1 cellular context compared by ENCODE assay signal in genomic region chr12:124609041-124609984, GRCh38.
TF ChIP-seq lines count a peak whose summit lies in the region.

No MANE protein-coding gene starts in this region.

TF ChIP-seq in GM23338, 12 proteins besides CTCF, POLR2A, EP300 and RAD21 (continued from another document):
- no peak for TF ChIP-seq ZNF462 (CRISPR knock-in tag; IDR thresholded peaks at IDR 0.05)
- TF ChIP-seq, protein P1, sequence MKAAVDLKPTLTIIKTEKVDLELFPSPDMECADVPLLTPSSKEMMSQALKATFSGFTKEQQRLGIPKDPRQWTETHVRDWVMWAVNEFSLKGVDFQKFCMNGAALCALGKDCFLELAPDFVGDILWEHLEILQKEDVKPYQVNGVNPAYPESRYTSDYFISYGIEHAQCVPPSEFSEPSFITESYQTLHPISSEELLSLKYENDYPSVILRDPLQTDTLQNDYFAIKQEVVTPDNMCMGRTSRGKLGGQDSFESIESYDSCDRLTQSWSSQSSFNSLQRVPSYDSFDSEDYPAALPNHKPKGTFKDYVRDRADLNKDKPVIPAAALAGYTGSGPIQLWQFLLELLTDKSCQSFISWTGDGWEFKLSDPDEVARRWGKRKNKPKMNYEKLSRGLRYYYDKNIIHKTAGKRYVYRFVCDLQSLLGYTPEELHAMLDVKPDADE (IDR thresholded peaks at IDR 0.05), result no peak
- TF ChIP-seq EZH2phosphoT487 (IDR thresholded peaks at IDR 0.05; ENCODE audit: unreplicated experiment), result no peak
- TF ChIP-seq JUNB (IDR thresholded peaks at IDR 0.05; ENCODE audit: unreplicated experiment), result no peak
- no peak for TF ChIP-seq NANOG (IDR thresholded peaks at IDR 0.05; ENCODE audit: borderline replicate concordance)
- TF ChIP-seq, protein P2, sequence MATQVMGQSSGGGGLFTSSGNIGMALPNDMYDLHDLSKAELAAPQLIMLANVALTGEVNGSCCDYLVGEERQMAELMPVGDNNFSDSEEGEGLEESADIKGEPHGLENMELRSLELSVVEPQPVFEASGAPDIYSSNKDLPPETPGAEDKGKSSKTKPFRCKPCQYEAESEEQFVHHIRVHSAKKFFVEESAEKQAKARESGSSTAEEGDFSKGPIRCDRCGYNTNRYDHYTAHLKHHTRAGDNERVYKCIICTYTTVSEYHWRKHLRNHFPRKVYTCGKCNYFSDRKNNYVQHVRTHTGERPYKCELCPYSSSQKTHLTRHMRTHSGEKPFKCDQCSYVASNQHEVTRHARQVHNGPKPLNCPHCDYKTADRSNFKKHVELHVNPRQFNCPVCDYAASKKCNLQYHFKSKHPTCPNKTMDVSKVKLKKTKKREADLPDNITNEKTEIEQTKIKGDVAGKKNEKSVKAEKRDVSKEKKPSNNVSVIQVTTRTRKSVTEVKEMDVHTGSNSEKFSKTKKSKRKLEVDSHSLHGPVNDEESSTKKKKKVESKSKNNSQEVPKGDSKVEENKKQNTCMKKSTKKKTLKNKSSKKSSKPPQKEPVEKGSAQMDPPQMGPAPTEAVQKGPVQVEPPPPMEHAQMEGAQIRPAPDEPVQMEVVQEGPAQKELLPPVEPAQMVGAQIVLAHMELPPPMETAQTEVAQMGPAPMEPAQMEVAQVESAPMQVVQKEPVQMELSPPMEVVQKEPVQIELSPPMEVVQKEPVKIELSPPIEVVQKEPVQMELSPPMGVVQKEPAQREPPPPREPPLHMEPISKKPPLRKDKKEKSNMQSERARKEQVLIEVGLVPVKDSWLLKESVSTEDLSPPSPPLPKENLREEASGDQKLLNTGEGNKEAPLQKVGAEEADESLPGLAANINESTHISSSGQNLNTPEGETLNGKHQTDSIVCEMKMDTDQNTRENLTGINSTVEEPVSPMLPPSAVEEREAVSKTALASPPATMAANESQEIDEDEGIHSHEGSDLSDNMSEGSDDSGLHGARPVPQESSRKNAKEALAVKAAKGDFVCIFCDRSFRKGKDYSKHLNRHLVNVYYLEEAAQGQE (IDR thresholded peaks at IDR 0.05; ENCODE audit: unreplicated experiment), result no peak
